Comparison of ENCODE assay signal across 20 cellular contexts in genomic region chr2:16069663-16069932, GRCh38.
DNase-seq lines count a peak whose midpoint lies in the region; ATAC-seq, FAIRE-seq and TF ChIP-seq lines count a peak whose summit lies in the region.
"Had no signal": no experiment of that assay in that cellular context is flagged by ENCODE, and none has a peak within 500 bp of the region (broad histone marks: within the 10 kb centered on the region; RNA-seq: fewer than 3 reads in every experiment).

No MANE protein-coding gene starts in this region.

- in situ Hi-C loops in HepG2 (cut with HindIII; ENCODE audit: extremely low pct_ligation_motif_present, low pct_unique_long_range_greater_than_20kb), result no loop called here

- TF ChIP-seq POLR2A in HepG2 (IDR thresholded peaks at IDR 0.05; ENCODE audit: insufficient read depth in 1 of 2, low read depth in 2 of 2, low read length in 2 of 2) (0 out of 4 replicates have a peak, but pooled peaks of 1 of the 2 experiments have one; percentile 20), right lobe of liver (IDR thresholded peaks at IDR 0.05) (no peak), vagina (IDR thresholded peaks at IDR 0.05) (no peak)

- H3K27ac Mint-ChIP-seq in endodermal cell, result peak overlapping the region; percentile 92

- FAIRE-seq in HepG2 (lab: Jason Lieb, UNC), result peak; percentile 72
- FAIRE-seq: GM12892, kidney had no signal

- peak in 1 of 2 experiments; percentile 88; a peak in 2 of 4 replicates for TF ChIP-seq EP300 in HepG2 (IDR thresholded peaks at IDR 0.05; ENCODE audit: low read depth in 2 of 2, low read length in 2 of 2)
- TF ChIP-seq EP300 in HepG2 (CRISPR knock-in tag; IDR thresholded peaks at IDR 0.05; ENCODE audit: borderline replicate concordance), result no peak

- POLR2A ChIA-PET in HepG2 (lab: Yijun Ruan, JAX), result interaction anchor here (0.9 to 3.7 kb wide), 12 partner anchors 10 to 356 kb away, joined by 3 to 20 read pairs (median 6); partner anchors contain the start of gene MYCN

- H3K9me3 Mint-ChIP-seq in endodermal cell, result peaks cover 8% of the 10 kb centered on the region

- H3K4me1 ChIP-seq in HepG2 (ENCODE audit: insufficient read depth, low read length), result peaks cover 67% of the 10 kb centered on the region
- H3K4me1 ChIP-seq in right lobe of liver, result no peaks in the 10 kb centered on the region
- peaks cover 28% of the 10 kb centered on the region for H3K4me1 ChIP-seq in endodermal cell (ENCODE audit: control insufficient read depth, insufficient read depth, low read length)
- no peaks in the 10 kb centered on the region for H3K4me1 ChIP-seq in vagina

- no peaks in the 10 kb centered on the region for H3K36me3 ChIP-seq in HepG2 (replicated peaks in 1 of 2; ENCODE audit: control insufficient read depth in 1 of 2, insufficient read depth in 2 of 2, low read length in 2 of 2)
- H3K36me3 ChIP-seq in right lobe of liver, result no peaks in the 10 kb centered on the region
- no peaks in the 10 kb centered on the region for H3K36me3 ChIP-seq in endodermal cell (ENCODE audit: control insufficient read depth, insufficient read depth, low read length)
- no peaks in the 10 kb centered on the region for H3K36me3 ChIP-seq in vagina

- WGBS in HepG2 (ENCODE audit: low lambda C conversion rate), result 0% methylated on average over 8 of the region's 8 CpGs
- 81% methylated on average over 8 of the region's 8 CpGs for whole genome bisulfite sequencing in right lobe of liver (ENCODE audit: insufficient coverage, low coverage, low lambda C conversion rate, missing lambda C conversion rate)
- WGBS in endodermal cell (ENCODE audit: insufficient coverage in 1 of 2, insufficient read length in 1 of 2), 2 experiments, result 76 to 81% methylated on average over 7 to 8 of the region's 8 CpGs

- BruUV-seq in HepG2 (replicated peaks; lab: Mats Ljungman, UMichigan), result no TSS peak

- H3K27me3 Mint-ChIP-seq in endodermal cell (ENCODE audit: insufficient read depth), result no peaks in the 10 kb centered on the region

- CTCF ChIA-PET in HepG2 (lab: Yijun Ruan, JAX; ENCODE audit: low intra/inter-chr PET ratio, low total read pairs), result no interaction called here

- H3K4me2 ChIP-seq in HepG2 (ENCODE audit: low read depth, low read length), result peak overlapping the region; percentile 84
- H3K4me2 ChIP-seq: SK-N-SH had no signal

- H3K27me3 ChIP-seq in HepG2 (ENCODE audit: control insufficient read depth in 1 of 2, insufficient read depth in 2 of 2, low read length in 2 of 2), result no peaks in the 10 kb centered on the region
- no peaks in the 10 kb centered on the region for H3K27me3 ChIP-seq in right lobe of liver
- no peaks in the 10 kb centered on the region for H3K27me3 ChIP-seq in endodermal cell (ENCODE audit: control insufficient read depth, insufficient read depth, low read length, poor library complexity, severe bottlenecking)
- H3K27me3 ChIP-seq in vagina, result no peaks in the 10 kb centered on the region

- H3K4me3 ChIP-seq in HepG2 (replicated peaks in 1 of 3; ENCODE audit: insufficient read depth in 1 of 3, low read depth in 2 of 3, low read length in 3 of 3), result peak overlapping the region; percentile 33 to 66 (median 35)
- no peak overlapping the region for H3K4me3 ChIP-seq in right lobe of liver
- H3K4me3 ChIP-seq in endodermal cell (ENCODE audit: low read length), result no peak overlapping the region
- no peak overlapping the region for H3K4me3 ChIP-seq in vagina

- H3K9me3 ChIP-seq in HepG2 (ENCODE audit: low read length) (peaks cover 3% of the 10 kb centered on the region; the same call in 1 of the 2 replicates), right lobe of liver (no peaks in the 10 kb centered on the region), endodermal cell (ENCODE audit: control insufficient read depth, low read length) (peaks cover 15% of the 10 kb centered on the region), vagina (no peaks in the 10 kb centered on the region)
- H3K9me3 ChIP-seq: SK-N-SH had no signal

- H3K9ac ChIP-seq in HepG2 (ENCODE audit: insufficient read depth, low read depth, low read length) (peak overlapping the region; percentile 66), endodermal cell (ENCODE audit: extremely low read depth, low read length, poor library complexity, severe bottlenecking) (no peak overlapping the region)
- H3K9ac ChIP-seq: SK-N-SH had no signal

- no peak for TF ChIP-seq RAD21 in HepG2 (CRISPR knock-in tag; IDR thresholded peaks at IDR 0.05)

- H2AFZ ChIP-seq in HepG2 (ENCODE audit: low read length), result peak overlapping the region; percentile 25

- ATAC-seq in HepG2 (peak; percentile 67), right lobe of liver (no peak), esophagus mucosa (no peak)
- ATAC-seq: Panc1 had no signal

- H3K4me1 Mint-ChIP-seq in endodermal cell, result peaks cover 45% of the 10 kb centered on the region

- H3K36me3 Mint-ChIP-seq in endodermal cell (ENCODE audit: low read depth), result no peaks in the 10 kb centered on the region

- H3K27ac ChIP-seq in HepG2 (ENCODE audit: extremely low read length, insufficient read depth, low read length), result peak overlapping the region; percentile 75
- no peak overlapping the region for H3K27ac ChIP-seq in right lobe of liver
- peak overlapping the region; percentile 86 for H3K27ac ChIP-seq in endodermal cell (ENCODE audit: low read depth, low read length)
- no peak overlapping the region for H3K27ac ChIP-seq in vagina
- H3K27ac ChIP-seq: C4-2B had no signal

- intact Hi-C loops in HepG2 (cut with micrococcal nuclease; ENCODE audit: unreplicated experiment) (loop anchor here (2.0 kb wide), 2 partner anchors 19 to 21 kb away; no protein-coding TSS in a partner anchor), right lobe of liver (cut with DNase I) (no loop called here), vagina (cut with DNase I) (no loop called here)

- TF ChIP-seq CTCF in HepG2 (CRISPR knock-in tag; IDR thresholded peaks at IDR 0.05) (0 out of 2 replicates have a peak, but pooled peaks have one; percentile 4), right lobe of liver (IDR thresholded peaks at IDR 0.05) (no peak), endodermal cell (conservative IDR thresholded peaks at IDR 0.05) (no peak), vagina (IDR thresholded peaks at IDR 0.05) (no peak)

- no peaks in the 10 kb centered on the region for H3K79me2 ChIP-seq in HepG2 (ENCODE audit: insufficient read depth, low read length)

- no peaks in the 10 kb centered on the region for H4K20me1 ChIP-seq in HepG2 (ENCODE audit: insufficient read depth, low read length)

- peak overlapping the region; percentile 15 for H3K4me3 Mint-ChIP-seq in endodermal cell

- peak; percentile 97 for DNase-seq in HepG2 (ENCODE audit: low spot score)
- no peak for DNase-seq in right lobe of liver
- no peak for DNase-seq in endodermal cell
- peak; percentile 60 for DNase-seq in occipital lobe (lab: John Stamatoyannopoulos, UW)
- DNase-seq in Ammon's horn (ENCODE audit: low spot score), result no peak
- no peak for DNase-seq in vagina (ENCODE audit: extremely low spot score in 2 of 2)
- DNase-seq in NCI-H345 treated with DMSO at 0.1 percent for 48 hours (lab: John Stamatoyannopoulos, UW; ENCODE audit: unreplicated experiment), result no peak
- DNase-seq: activated CD4-positive, alpha-beta T cell treated with anti-CD3 and anti-CD28 coated beads for 4 hours; activated effector memory CD4-positive, alpha-beta T cell treated with Interleukin-2 at 50 U/mL for 16 hours; amniotic stem cell; DMS153; kidney; NCI-H1417; SK-N-SH; stimulated activated CD4-positive, alpha-beta T cell treated with anti-CD3 and anti-CD28 coated beads, Interleukin-4, amount 100 ng/mL, for 24 hours; T1000 had no signal

TF ChIP-seq in HepG2, 621 proteins besides CTCF, POLR2A, EP300 and RAD21 (continues in another document):
- TF ChIP-seq ETV5 (CRISPR knock-in tag; IDR thresholded peaks at IDR 0.05; ENCODE audit: borderline replicate concordance) (peak; percentile 29; the same call in 1 of the 2 replicates), ZBTB7B (CRISPR knock-in tag; IDR thresholded peaks at IDR 0.05) (peak; percentile 31; the same call in 1 of the 2 replicates), ZNF597 (CRISPR knock-in tag; IDR thresholded peaks at IDR 0.05) (no peak), TCF7L2 (IDR thresholded peaks at IDR 0.05; ENCODE audit: low read depth, low read length) (no peak), ZNF777 (CRISPR knock-in tag; IDR thresholded peaks at IDR 0.05) (no peak), ZNF800 (CRISPR knock-in tag; IDR thresholded peaks at IDR 0.05) (no peak), FOXO1 (CRISPR knock-in tag; IDR thresholded peaks at IDR 0.05) (peak; percentile 61), CEBPG (CRISPR knock-in tag; IDR thresholded peaks at IDR 0.05) (peak; percentile 95), ZMYM2 (CRISPR knock-in tag; IDR thresholded peaks at IDR 0.05) (no peak), TGIF2 (CRISPR knock-in tag; IDR thresholded peaks at IDR 0.05) (peak; percentile 17; the same call in 1 of the 2 replicates), CENPT (CRISPR knock-in tag; IDR thresholded peaks at IDR 0.05; ENCODE audit: low read depth) (no peak), MIER3 (CRISPR knock-in tag; IDR thresholded peaks at IDR 0.05; ENCODE audit: borderline replicate concordance) (peak; percentile 40; the same call in 1 of the 2 replicates), SOX5 (CRISPR knock-in tag; IDR thresholded peaks at IDR 0.05; ENCODE audit: borderline replicate concordance) (peak; percentile 58; the same call in 1 of the 2 replicates)

Comparison
In these comparisons a context has a peak if more than half of its experiments do, and no peak if none do; other contexts are left out.
1. DNase-seq: peak in HepG2 (single experiment) and occipital lobe (single experiment); none in right lobe of liver (0 of 3), endodermal cell (single experiment), Ammon's horn (single experiment), vagina (0 of 2) and NCI-H345 treated with DMSO at 0.1 percent for 48 hours (single experiment).
2. H3K27ac ChIP-seq: peak in HepG2 (single experiment) and endodermal cell (single experiment); none in right lobe of liver (0 of 3) and vagina (single experiment).
3. H3K4me3 ChIP-seq: peak in HepG2 (3 of 3); none in right lobe of liver (0 of 3), endodermal cell (single experiment) and vagina (0 of 2).